Comparison of ENCODE assay signal across 13 cellular contexts in genomic region chr6:157284738-157285421, GRCh38.
"Had no signal": no experiment of that assay in that cellular context is flagged by ENCODE, and none has a peak within 500 bp of the region (broad histone marks: within the 10 kb centered on the region; RNA-seq: fewer than 3 reads in every experiment).

No MANE protein-coding gene starts in this region.

- H3K27ac ChIP-seq: lower lobe of right lung, stomach, upper lobe of right lung had no signal

- H3K27me3 ChIP-seq: stomach, upper lobe of right lung had no signal

- DNase-seq: activated CD4-positive, alpha-beta memory T cell treated with anti-CD3 and anti-CD28 coated beads, Interleukin-2, amount 10 ng/mL, durations not matched to agents 7 days and 5 days; activated CD4-positive, alpha-beta T cell treated with anti-CD3 and anti-CD28 coated beads for 36 hours; activated gamma-delta T cell; activated T-cell treated with anti-CD3 and anti-CD28 coated beads, Interleukin-2, amount 50 U/mL, for 48 hours; effector memory CD4-positive, alpha-beta T cell; lower lobe of right lung; natural killer cell; retina; SK-N-SH; stimulated activated CD4-positive, alpha-beta T cell treated with anti-CD3 and anti-CD28 coated beads, Interleukin-2, amount 100 ng/mL, for 24 hours; stomach; upper lobe of right lung had no signal

- ATAC-seq: activated CD4-positive, alpha-beta T cell treated with anti-CD3 and anti-CD28 coated beads for 36 hours; lower lobe of right lung; natural killer cell; upper lobe of right lung; WTC11 had no signal

- H3K36me3 ChIP-seq: upper lobe of right lung had no signal

- H3K4me1 ChIP-seq: lower lobe of right lung, upper lobe of right lung had no signal

- H3K4me3 ChIP-seq: lower lobe of right lung, stomach, upper lobe of right lung had no signal

- H3K9me3 ChIP-seq: lower lobe of right lung, SK-N-SH, stomach, upper lobe of right lung had no signal
